Comparison of ENCODE assay signal across 1 cellular context in genomic region chr19:5625641-5626040, GRCh38.
TF ChIP-seq lines count a peak whose summit lies in the region.

No MANE protein-coding gene starts in this region.

TF ChIP-seq in HepG2, 621 proteins besides CTCF, POLR2A, EP300 and RAD21:
- TF ChIP-seq ZKSCAN1 (IDR thresholded peaks at IDR 0.05; ENCODE audit: low read length), result peak; percentile 40; the same call in 1 of the 2 replicates
- no peak for TF ChIP-seq ZNF850 (CRISPR knock-in tag; conservative IDR thresholded peaks at IDR 0.05)
- peak; percentile 50 for TF ChIP-seq ATF7 (IDR thresholded peaks at IDR 0.05)
- TF ChIP-seq ATF7 (CRISPR knock-in tag; IDR thresholded peaks at IDR 0.05), result no peak
- TF ChIP-seq HMGXB4 (CRISPR knock-in tag; IDR thresholded peaks at IDR 0.05; ENCODE audit: borderline replicate concordance in 1 of 2, low read depth in 1 of 2), result no peak
